ENCODE assay signal across 8 cellular contexts in the genomic region with DNA sequence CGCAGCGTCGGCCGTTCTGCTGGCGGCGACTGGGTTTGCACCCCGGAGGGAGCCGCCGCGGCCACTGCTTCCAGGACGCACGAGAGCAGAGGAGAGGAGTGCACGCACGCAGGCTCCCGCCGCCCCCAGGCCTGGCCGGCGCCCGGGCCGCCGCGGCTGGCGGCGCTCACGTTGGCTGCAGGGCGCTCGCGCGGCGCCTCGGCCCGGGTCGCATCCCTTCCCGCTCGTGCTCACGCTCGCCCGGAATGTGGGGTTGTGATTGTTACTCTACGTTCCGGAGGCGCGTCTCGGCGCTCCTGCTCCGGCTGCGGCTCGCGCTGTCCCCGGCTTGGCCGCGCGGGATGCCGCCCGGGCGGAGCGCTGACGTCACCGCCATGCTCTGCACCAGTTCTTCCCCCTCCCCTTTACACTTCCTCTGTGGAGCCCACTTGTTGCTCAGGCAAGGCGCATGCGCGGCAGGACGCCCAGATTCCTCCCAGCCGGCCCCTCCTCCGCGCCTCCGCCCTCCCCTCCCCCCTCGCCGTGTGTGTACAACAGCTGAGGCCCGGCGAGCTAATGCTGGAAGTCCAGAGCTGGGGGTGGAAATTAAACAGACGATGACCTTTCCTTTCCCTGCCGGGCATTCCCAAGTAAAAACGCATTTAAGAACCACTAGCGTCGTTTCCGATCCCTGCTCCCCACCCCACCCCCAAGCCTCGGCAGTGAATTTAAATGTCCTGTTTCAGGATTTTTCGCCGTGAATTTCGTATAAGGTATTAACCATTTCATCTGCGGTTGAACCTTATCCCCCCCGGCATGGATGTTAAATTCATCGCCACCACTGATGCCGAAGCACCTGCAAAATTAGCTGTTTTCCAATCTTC. TPM values are rescaled to one million over a fixed set of nuclear protein-coding genes. Genes with fewer than 3 reads are reported as not detected.
A peak's percentile ranks its signal among the peaks of the same experiment; 100 is the strongest.
DNase-seq lines count a peak whose midpoint lies in the region; ATAC-seq and TF ChIP-seq lines count a peak whose summit lies in the region.

IRF2BPL (minus strand) TSS at position 325 of the 863 bp plus-strand sequence. CDS start 916 bp downstream, outside the sequence.

- peak; percentile 87 for TF ChIP-seq POLR2A in GM10847 (IDR thresholded peaks at IDR 0.05; ENCODE audit: extremely low read depth, insufficient read length)

- H3K36me3 Mint-ChIP-seq in activated naive CD4-positive, alpha-beta T cell treated with anti-CD3 and anti-CD28 coated beads, Interleukin-2, amount 50 U/mL, for 24 hours: peaks cover 10% of the 10 kb centered on the region

- peak within 1 kb of the TSS; percentile 90 for H3K27ac ChIP-seq in temporal lobe (ENCODE audit: low read depth, low read length)

- H3K4me3 Mint-ChIP-seq in activated naive CD4-positive, alpha-beta T cell treated with anti-CD3 and anti-CD28 coated beads, Interleukin-2, amount 50 U/mL, for 24 hours: peak within 1 kb of the TSS; percentile 99

- H3K4me1 Mint-ChIP-seq in activated naive CD4-positive, alpha-beta T cell treated with anti-CD3 and anti-CD28 coated beads, Interleukin-2, amount 50 U/mL, for 24 hours: peaks cover 64% of the 10 kb centered on the region

- H3K27me3 Mint-ChIP-seq in activated naive CD4-positive, alpha-beta T cell treated with anti-CD3 and anti-CD28 coated beads, Interleukin-2, amount 50 U/mL, for 24 hours: no peaks in the 10 kb centered on the region

- peak; percentile 77 for ATAC-seq in HG02642 (IDR thresholded peaks at IDR 0.05; ENCODE audit: poor library complexity, unreplicated experiment)

- no peaks in the 10 kb centered on the region for H3K9me3 Mint-ChIP-seq in activated naive CD4-positive, alpha-beta T cell treated with anti-CD3 and anti-CD28 coated beads, Interleukin-2, amount 50 U/mL, for 24 hours

- peak within 1 kb of the TSS; percentile 96 for H3K27ac Mint-ChIP-seq in activated naive CD4-positive, alpha-beta T cell treated with anti-CD3 and anti-CD28 coated beads, Interleukin-2, amount 50 U/mL, for 24 hours

- DNase-seq in NCI-H1105 (lab: John Stamatoyannopoulos, UW): peak; percentile 94
- DNase-seq in SKM-1 (lab: John Stamatoyannopoulos, UW; ENCODE audit: unreplicated experiment): peak; percentile 66
- DNase-seq in germinal center (ENCODE audit: low spot score): peak; percentile 97
- DNase-seq in occipital lobe (lab: John Stamatoyannopoulos, UW): peak; percentile 98

RNA-seq across cellular contexts. Expression of gene IRF2BPL, which starts in this region (rescaled TPM):
- total RNA-seq in occipital lobe (72.7 TPM), temporal lobe (54.6 TPM)

Comparison
In these comparisons a context has a peak if more than half of its experiments do, and no peak if none do; other contexts are left out.
1. Peak in every context shown above with its lines: DNase-seq, ATAC-seq and H3K27ac ChIP-seq.